Comparison of ENCODE assay signal across 8 cellular contexts in genomic region chr10:45183174-45183573, GRCh38.
"Had no signal": no experiment of that assay in that cellular context is flagged by ENCODE, and none has a peak within 500 bp of the region (broad histone marks: within the 10 kb centered on the region; RNA-seq: fewer than 3 reads in every experiment).

No MANE protein-coding gene starts in this region.

- DNase-seq: GDM1, GF-D8 had no signal

- ATAC-seq: GM12878 had no signal

- H3K4me3 ChIP-seq: GM12878 had no signal

- FAIRE-seq: G401.6, GM12878, GM12891, GM12892, GM18507, GM19239 had no signal
